ENCODE assay signal across 8 cellular contexts in genomic region chr17:16516594-16517018, GRCh38. TPM values are rescaled to one million over a fixed set of nuclear protein-coding genes. Genes with fewer than 3 reads are reported as not detected.
DNase-seq lines count a peak whose midpoint lies in the region; ATAC-seq and TF ChIP-seq lines count a peak whose summit lies in the region.

No MANE protein-coding gene starts in this region.

- H3K79me1 ChIP-seq in IMR-90 (ENCODE audit: low read depth in 1 of 2, low read length in 2 of 2), result no peaks in the 10 kb centered on the region

- DNase-seq in AG08396 (ENCODE audit: low spot score) (peak; percentile 59), IMR-90 (peak; percentile 80), brain microvascular endothelial cell (peak; percentile 73), lung (ENCODE audit: low spot score) (no peak), T1000 (lab: John Stamatoyannopoulos, UW) (no peak), GOT3 (lab: John Stamatoyannopoulos, UW) (no peak)
- DNase-seq in natural killer cell treated with Interleukin-12 subunit alpha and Interleukin-12 subunit beta and Interleukin-15 and Interleukin-18, amount 100 ng/mL, for 72 hours (ENCODE audit: low spot score), result no peak

- peak overlapping the region; percentile 87 for H2BK20ac ChIP-seq in IMR-90 (ENCODE audit: low read depth, low read length)

- peak overlapping the region; percentile 42 for H3K4me2 ChIP-seq in IMR-90 (ENCODE audit: low read depth, low read length)

- CTCF ChIA-PET in IMR-90 (lab: Yijun Ruan, JAX), result interaction anchor here (0.8 to 1.1 kb wide), 2 partner anchors 9 to 53 kb away, joined by 3 read pairs; no protein-coding TSS in a partner anchor

- H4K8ac ChIP-seq in IMR-90 (ENCODE audit: low read depth in 2 of 2, low read length in 2 of 2), result peak overlapping the region; percentile 56 to 74; a peak in 3 of 4 replicates

- TF ChIP-seq POLR2A in IMR-90 (IDR thresholded peaks at IDR 0.05; ENCODE audit: low read depth, low read length), result no peak

- H3K4me1 ChIP-seq in IMR-90 (ENCODE audit: control insufficient read depth, insufficient read depth, low read length) (peaks cover 4% of the 10 kb centered on the region), lung (ENCODE audit: control insufficient read depth in 2 of 2, insufficient read depth in 2 of 2, low read length in 2 of 2) (peaks cover 0 to 5% of the 10 kb centered on the region in 2 donors)

- H3K9me1 ChIP-seq in IMR-90 (ENCODE audit: insufficient read depth, low read length), result peaks cover 3% of the 10 kb centered on the region; the same call in 1 of the 2 replicates

- no peak overlapping the region; the same call in 1 of the 2 replicates for H3K9ac ChIP-seq in IMR-90 (ENCODE audit: low read depth, low read length)

- peak overlapping the region; percentile 69; the same call in 2 of the 3 replicates for H2BK15ac ChIP-seq in IMR-90 (ENCODE audit: low read depth, low read length)

- peak overlapping the region; percentile 75 for H2BK120ac ChIP-seq in IMR-90 (ENCODE audit: low read depth, low read length)

- H3K9me3 ChIP-seq in IMR-90 (ENCODE audit: control insufficient read depth, insufficient read depth, low read length) (no peaks in the 10 kb centered on the region), lung (ENCODE audit: control insufficient read depth in 2 of 2, insufficient read depth in 1 of 2, low read length in 1 of 2) (no peaks in the 10 kb centered on the region)

- H2AFZ ChIP-seq in IMR-90 (replicated peaks; ENCODE audit: low read length, poor library complexity), result peak overlapping the region; percentile 75

- H3K36me3 ChIP-seq in IMR-90 (ENCODE audit: control insufficient read depth, insufficient read depth, low read length) (no peaks in the 10 kb centered on the region), brain microvascular endothelial cell (replicated peaks) (no peaks in the 10 kb centered on the region), lung (ENCODE audit: control insufficient read depth in 2 of 2, insufficient read depth in 2 of 2, low read length in 2 of 2) (no peaks in the 10 kb centered on the region)

- peaks cover 3 to 4% of the 10 kb centered on the region in 2 donors for H3K4me1 Mint-ChIP-seq in natural killer cell treated with Interleukin-12 subunit alpha and Interleukin-12 subunit beta and Interleukin-15 and Interleukin-18, amount 100 ng/mL, for 72 hours (ENCODE audit: low read depth in 2 of 2)

- no peak overlapping the region; the same call in 1 of the 2 replicates for H3K4me3 ChIP-seq in IMR-90 (ENCODE audit: insufficient read depth, low read depth, low read length)
- H3K4me3 ChIP-seq in brain microvascular endothelial cell (ENCODE audit: low read depth, low read length), result peak overlapping the region; percentile 34
- H3K4me3 ChIP-seq in lung, result no peak overlapping the region

- ATAC-seq in IMR-90 (ENCODE audit: low read depth) (peak; percentile 86), lung (ENCODE audit: insufficient read depth, low FRiP score) (peak; percentile 45), HG03280 (IDR thresholded peaks at IDR 0.05; ENCODE audit: unreplicated experiment) (no peak)
- no peak for ATAC-seq in natural killer cell treated with Interleukin-12 subunit alpha and Interleukin-12 subunit beta and Interleukin-15 and Interleukin-18, amount 100 ng/mL, for 72 hours

- H3K56ac ChIP-seq in IMR-90 (ENCODE audit: extremely low read depth, insufficient read depth, low read length), result 0 out of 2 replicates have a peak overlapping the region, but pooled peaks have one; percentile 14

- no peak overlapping the region for H3K27ac Mint-ChIP-seq in natural killer cell treated with Interleukin-12 subunit alpha and Interleukin-12 subunit beta and Interleukin-15 and Interleukin-18, amount 100 ng/mL, for 72 hours

- H3K18ac ChIP-seq in IMR-90 (ENCODE audit: low read depth, low read length), result peak overlapping the region; percentile 15; the same call in 1 of the 2 replicates

- WGBS in IMR-90 (ENCODE audit: extremely low coverage in 2 of 2, insufficient read length in 1 of 2), 2 experiments, result 8% methylated on average over 8 of the region's 16 CpGs; no CpG with 5 or more reads in 1 of the 2 experiments
- 19 to 48% methylated on average over 16 of the region's 16 CpGs for WGBS in lung, 2 donors

- in situ Hi-C loops in IMR-90 (cut with MboI; ENCODE audit: low sequenced_read_pairs) (loop anchor here (5.0 kb wide), 1 partner anchor 49 kb away; no protein-coding TSS in a partner anchor), brain microvascular endothelial cell (cut with HindIII; ENCODE audit: low pct_ligation_motif_present, low sequenced_read_pairs) (no loop called here)

- H4K5ac ChIP-seq in IMR-90 (ENCODE audit: low read depth, low read length), result no peak overlapping the region

- peak overlapping the region; percentile 21 for H2BK5ac ChIP-seq in IMR-90 (ENCODE audit: low read depth, low read length, poor library complexity, severe bottlenecking)

- intact Hi-C loops in IMR-90 (cut with micrococcal nuclease), result no loop called here

- H3K27ac ChIP-seq in IMR-90 (ENCODE audit: insufficient read depth, low read length) (no peak overlapping the region), brain microvascular endothelial cell (no peak overlapping the region), lung (ENCODE audit: low read depth in 1 of 2, low read length in 1 of 2) (no peak overlapping the region)

- H4K91ac ChIP-seq in IMR-90 (ENCODE audit: insufficient read depth, low read depth, low read length), result peak overlapping the region; percentile 40; the same call in 1 of the 2 replicates

- dilution Hi-C loops in IMR-90 (cut with HindIII; ENCODE audit: low sequenced_read_pairs, unreplicated experiment), result no loop called here

- no peaks in the 10 kb centered on the region for H3K9me3 Mint-ChIP-seq in natural killer cell treated with Interleukin-12 subunit alpha and Interleukin-12 subunit beta and Interleukin-15 and Interleukin-18, amount 100 ng/mL, for 72 hours

- H3K23ac ChIP-seq in IMR-90 (ENCODE audit: low read depth, low read length), result 0 out of 2 replicates have a peak overlapping the region, but pooled peaks have one; percentile 4

- BruUV-seq in IMR-90 (replicated peaks; lab: Mats Ljungman, UMichigan), result no TSS peak

- H3K36me3 Mint-ChIP-seq in natural killer cell treated with Interleukin-12 subunit alpha and Interleukin-12 subunit beta and Interleukin-15 and Interleukin-18, amount 100 ng/mL, for 72 hours, result no peaks in the 10 kb centered on the region

- no peak overlapping the region for H3K4me3 Mint-ChIP-seq in natural killer cell treated with Interleukin-12 subunit alpha and Interleukin-12 subunit beta and Interleukin-15 and Interleukin-18, amount 100 ng/mL, for 72 hours

- TF ChIP-seq RAD21 in IMR-90 (IDR thresholded peaks at IDR 0.05; ENCODE audit: low read length), result 0 out of 2 replicates have a peak, but pooled peaks have one; percentile 9

- no peaks in the 10 kb centered on the region for H4K20me1 ChIP-seq in IMR-90 (ENCODE audit: insufficient read depth, low read length)

- H3K14ac ChIP-seq in IMR-90 (replicated peaks; ENCODE audit: low read depth, low read length), result peak overlapping the region; percentile 47; the same call in 1 of the 2 replicates

- H2AK9ac ChIP-seq in IMR-90 (replicated peaks; ENCODE audit: low read depth, low read length, poor library complexity), result peak overlapping the region; percentile 17

- H3K27me3 ChIP-seq in IMR-90 (ENCODE audit: control insufficient read depth, insufficient read depth, low read length), result 0 out of 2 replicates have a peak, but pooled peaks cover 2% of the 10 kb centered on the region
- H3K27me3 ChIP-seq in brain microvascular endothelial cell (replicated peaks), result no peaks in the 10 kb centered on the region
- no peaks in the 10 kb centered on the region for H3K27me3 ChIP-seq in lung (ENCODE audit: control insufficient read depth, insufficient read depth)

- H3K4ac ChIP-seq in IMR-90 (ENCODE audit: low read depth, low read length), result peak overlapping the region; percentile 79; the same call in 1 of the 2 replicates

- H2AK5ac ChIP-seq in IMR-90 (ENCODE audit: low read depth, low read length), result no peak overlapping the region

- H3K27me3 Mint-ChIP-seq in natural killer cell treated with Interleukin-12 subunit alpha and Interleukin-12 subunit beta and Interleukin-15 and Interleukin-18, amount 100 ng/mL, for 72 hours, result peaks cover 31 to 52% of the 10 kb centered on the region in 2 donors

- TF ChIP-seq CTCF in IMR-90 (conservative IDR thresholded peaks at IDR 0.05; ENCODE audit: low read depth, low read length) (no peak), brain microvascular endothelial cell (IDR thresholded peaks at IDR 0.05; ENCODE audit: low read depth, low read length, missing control alignments) (no peak), lung (IDR thresholded peaks at IDR 0.05; ENCODE audit: control extremely low read depth, extremely low read depth) (no peak)

- POLR2A ChIA-PET in IMR-90 (lab: Charles Lee; ENCODE audit: unreplicated experiment), result no interaction called here

TF ChIP-seq in IMR-90, 13 proteins besides CTCF, POLR2A, EP300 and RAD21 (continues in another document):
- TF ChIP-seq RCOR1 (IDR thresholded peaks at IDR 0.05; ENCODE audit: insufficient replicate concordance, low read length), result no peak
- no peak for TF ChIP-seq CHD1 (IDR thresholded peaks at IDR 0.05; ENCODE audit: low read depth, low read length)
- no peak for TF ChIP-seq MAZ (IDR thresholded peaks at IDR 0.05; ENCODE audit: borderline replicate concordance, low read depth, low read length)
- TF ChIP-seq MAFK (IDR thresholded peaks at IDR 0.05; ENCODE audit: low read depth, low read length), result no peak
- TF ChIP-seq BHLHE40 (IDR thresholded peaks at IDR 0.05; ENCODE audit: low read depth, low read length), result no peak
- no peak for TF ChIP-seq MXI1 (IDR thresholded peaks at IDR 0.05; ENCODE audit: borderline replicate concordance, low read depth, low read length)
- TF ChIP-seq CEBPB (IDR thresholded peaks at IDR 0.05; ENCODE audit: low read depth, low read length), result no peak
- peak; percentile 88 for TF ChIP-seq RFX5 (IDR thresholded peaks at IDR 0.05; ENCODE audit: low read depth, low read length)
- TF ChIP-seq SMC3 (IDR thresholded peaks at IDR 0.05; ENCODE audit: low read depth, low read length), result no peak

RNA-seq across cellular contexts. Expression of gene LRRC75A, which starts 24.6 kb away (rescaled TPM):
- total RNA-seq in IMR-90 (2012; rRNA removed) (0.56 and 0.72 TPM in 2 replicates), lung (1 to 10 TPM; 3.3 to 3.4 TPM)
- polyA plus RNA-seq in IMR-90 (2012; rRNA removed) (0.89 and 1.0 TPM in 2 replicates), lung (1 to 10 TPM in 1 of 2 donors, under 1 TPM in 1; 0.68 to 1.6 TPM)
- 0.05 and 1.0 TPM in 2 replicates for polyA plus RNA-seq in IMR-90 (2012; cell fraction: cytosol; rRNA removed)
- polyA plus RNA-seq in IMR-90 (2012; cell fraction: nucleus; rRNA removed; ENCODE audit: low replicate concordance), result 2.2 and 3.2 TPM in 2 replicates
- 1 to 10 TPM; 1.9 to 2.6 TPM for total RNA-seq in natural killer cell treated with Interleukin-12 subunit alpha and Interleukin-12 subunit beta and Interleukin-15 and Interleukin-18, amount 100 ng/mL, for 72 hours

RNA-seq across cellular contexts. Expression of gene ZNF287, which starts 52.4 kb away (rescaled TPM):
- total RNA-seq in IMR-90 (2012; rRNA removed), result 6.9 and 7.0 TPM in 2 replicates
- 4.8 and 5.3 TPM in 2 replicates for polyA plus RNA-seq in IMR-90 (2012; rRNA removed)
- polyA plus RNA-seq in IMR-90 (2012; cell fraction: cytosol; rRNA removed), result 3.3 and 3.8 TPM in 2 replicates
- 8.8 and 14.9 TPM in 2 replicates for polyA plus RNA-seq in IMR-90 (2012; cell fraction: nucleus; rRNA removed; ENCODE audit: low replicate concordance)
- 1 to 10 TPM; 5.4 to 6.6 TPM for total RNA-seq in lung
- 1 to 10 TPM; 2.7 to 4.6 TPM for polyA plus RNA-seq in lung
- 1 to 10 TPM; 7.6 to 8.1 TPM for total RNA-seq in natural killer cell treated with Interleukin-12 subunit alpha and Interleukin-12 subunit beta and Interleukin-15 and Interleukin-18, amount 100 ng/mL, for 72 hours

Comparison
In these comparisons a context has a peak if more than half of its experiments do, and no peak if none do; other contexts are left out.
1. DNase-seq: peak in AG08396 (single experiment), IMR-90 (single experiment) and brain microvascular endothelial cell (single experiment); none in lung (single experiment), T1000 (single experiment), GOT3 (single experiment) and natural killer cell treated with Interleukin-12 subunit alpha and Interleukin-12 subunit beta and Interleukin-15 and Interleukin-18, amount 100 ng/mL, for 72 hours (single experiment).
2. ATAC-seq: peak in IMR-90 (single experiment) and lung (single experiment); none in natural killer cell treated with Interleukin-12 subunit alpha and Interleukin-12 subunit beta and Interleukin-15 and Interleukin-18, amount 100 ng/mL, for 72 hours (0 of 2) and HG03280 (single experiment).